Comparison of ENCODE assay signal across 25 cellular contexts in the genomic region with DNA sequence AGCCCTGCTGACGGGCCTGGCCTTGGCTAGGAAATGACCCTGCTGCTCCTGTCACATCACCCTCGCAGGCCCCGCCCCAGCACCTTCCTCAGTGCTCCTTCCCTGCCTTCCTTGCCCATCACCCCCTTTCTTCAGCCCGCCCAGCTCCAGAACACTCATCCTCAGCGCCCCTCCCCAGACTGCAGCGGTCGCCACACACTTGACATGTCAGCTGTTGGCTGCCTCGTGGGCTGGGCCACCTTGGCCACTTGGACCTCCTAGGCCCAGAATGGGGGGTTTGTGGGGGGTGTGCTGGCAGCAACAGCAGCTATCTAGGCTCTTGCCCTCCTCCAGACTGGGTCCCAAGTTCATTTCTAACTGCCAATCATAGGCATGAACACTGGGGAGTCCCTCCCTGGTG. TPM values are rescaled to one million over a fixed set of nuclear protein-coding genes. Genes with fewer than 3 reads are reported as not detected.
"Had no signal": no experiment of that assay in that cellular context is flagged by ENCODE, and none has a peak within 500 bp of the region (broad histone marks: within the 10 kb centered on the region; RNA-seq: fewer than 3 reads in every experiment).

No MANE protein-coding gene starts in this region.

- H3K27ac Mint-ChIP-seq: natural killer cell; progenitor cell of endocrine pancreas; stimulated activated memory B cell treated with anti-CD40 and anti-IgM and Interleukin-4, amounts not matched to agents 10 μg/mL and 1 μg/mL and 100 μg/mL, for 72 hours had no signal

- DNase-seq: dorsolateral prefrontal cortex; effector CD4-positive, alpha-beta T cell; foreskin fibroblast; gastrocnemius medialis; head of caudate nucleus; left ventricle myocardium superior; lower lobe of right lung; natural killer cell; pancreas; sigmoid colon; stimulated activated CD4-positive, alpha-beta T cell treated with anti-CD3 and anti-CD28 coated beads, Interleukin-2, amount 100 ng/mL, for 24 hours; stimulated activated CD4-positive, alpha-beta T cell treated with anti-CD3 and anti-CD28 coated beads, Interleukin-4, amount 100 ng/mL, for 24 hours; stimulated activated naive CD8-positive, alpha-beta T cell treated with anti-CD3 and anti-CD28 coated beads, Interleukin-15, Interleukin-2, amounts not matched to agents 100 U/mL and 50 U/mL, for 24 hours; testis; tibial artery had no signal

- H3K4me3 ChIP-seq: dorsolateral prefrontal cortex, gastrocnemius medialis, lower lobe of right lung, pancreas, sigmoid colon, testis, tibial artery, upper lobe of left lung had no signal

- H3K4me1 Mint-ChIP-seq: stimulated activated memory B cell treated with anti-CD40 and anti-IgM and Interleukin-4, amounts not matched to agents 10 μg/mL and 1 μg/mL and 100 μg/mL, for 72 hours had no signal

- H3K27ac ChIP-seq: dorsolateral prefrontal cortex, epithelial cell of prostate, lower lobe of right lung, neutrophil, pancreas, sigmoid colon, testis, tibial artery, upper lobe of left lung had no signal

- H3K36me3 Mint-ChIP-seq: natural killer cell had no signal

- H3K9me3 Mint-ChIP-seq: natural killer cell; stimulated activated memory B cell treated with anti-CD40 and anti-IgM and Interleukin-4, amounts not matched to agents 10 μg/mL and 1 μg/mL and 100 μg/mL, for 72 hours had no signal

- H3K4me1 ChIP-seq: lower lobe of right lung, sigmoid colon, tibial artery had no signal

- ATAC-seq: esophagus mucosa; gastrocnemius medialis; left ventricle myocardium superior; lower lobe of right lung; natural killer cell; pancreas; stimulated activated memory B cell treated with anti-CD40 and anti-IgM and Interleukin-4, amounts not matched to agents 10 μg/mL and 1 μg/mL and 100 μg/mL, for 72 hours; stimulated activated naive CD8-positive, alpha-beta T cell treated with anti-CD3 and anti-CD28 coated beads, Interleukin-15, Interleukin-2, amounts not matched to agents 100 U/mL and 50 U/mL, for 24 hours had no signal

- FAIRE-seq: colon, keratinocyte, pancreas, urothelium cell line had no signal

- H3K27me3 Mint-ChIP-seq: stimulated activated memory B cell treated with anti-CD40 and anti-IgM and Interleukin-4, amounts not matched to agents 10 μg/mL and 1 μg/mL and 100 μg/mL, for 72 hours had no signal

- H3K27me3 ChIP-seq: dorsolateral prefrontal cortex, gastrocnemius medialis, neutrophil, pancreas, sigmoid colon, testis, tibial artery, upper lobe of left lung had no signal

- H3K9me3 ChIP-seq: gastrocnemius medialis, lower lobe of right lung, neutrophil, pancreas, sigmoid colon, testis, tibial artery, upper lobe of left lung had no signal

- H3K4me3 Mint-ChIP-seq: natural killer cell; stimulated activated memory B cell treated with anti-CD40 and anti-IgM and Interleukin-4, amounts not matched to agents 10 μg/mL and 1 μg/mL and 100 μg/mL, for 72 hours had no signal

- H3K36me3 ChIP-seq: gastrocnemius medialis, lower lobe of right lung, pancreas had no signal

RNA-seq across cellular contexts. Expression of a gene that starts 10.6 kb away (rescaled TPM):
- total RNA-seq: skeletal muscle tissue had no signal

RNA-seq across cellular contexts. Expression of a gene that starts 19.6 kb away (rescaled TPM):
- total RNA-seq: natural killer cell, progenitor cell of endocrine pancreas had no signal
- polyA plus RNA-seq: keratinocyte had no signal
